Comparison of ENCODE assay signal across 1 cellular context in genomic region chr19:17070421-17070820, GRCh38.
TF ChIP-seq lines count a peak whose summit lies in the region.

No MANE protein-coding gene starts in this region.

TF ChIP-seq in GM12878, 131 proteins besides CTCF, POLR2A, EP300 and RAD21:
- no peak for TF ChIP-seq CHD2 (IDR thresholded peaks at IDR 0.05; ENCODE audit: borderline replicate concordance, low read depth, low read length)
- TF ChIP-seq MYB (IDR thresholded peaks at IDR 0.05; ENCODE audit: borderline replicate concordance, low read depth, low read length), result no peak
- no peak for TF ChIP-seq ZSCAN29 (IDR thresholded peaks at IDR 0.05)
- TF ChIP-seq MYC (IDR thresholded peaks at IDR 0.05; ENCODE audit: insufficient read depth, insufficient read length, insufficient replicate concordance, low read length, severe bottlenecking), result no peak
- TF ChIP-seq SKIL (IDR thresholded peaks at IDR 0.05; ENCODE audit: low read depth, poor library complexity, severe bottlenecking), result no peak
- TF ChIP-seq USF1 (IDR thresholded peaks at IDR 0.05; ENCODE audit: borderline replicate concordance, extremely low read length, insufficient read depth, low read depth, low read length), result no peak
- no peak for TF ChIP-seq EED (IDR thresholded peaks at IDR 0.05; ENCODE audit: low read depth)
- TF ChIP-seq EZH2 (IDR thresholded peaks at IDR 0.05; ENCODE audit: borderline replicate concordance, control insufficient read depth, low read depth, low read length), result no peak
- no peak for TF ChIP-seq KAT2A (conservative IDR thresholded peaks at IDR 0.05; ENCODE audit: control insufficient read depth, low read depth, low read length)
- TF ChIP-seq RB1 (IDR thresholded peaks at IDR 0.05; ENCODE audit: borderline replicate concordance), result no peak
- TF ChIP-seq SIN3A (IDR thresholded peaks at IDR 0.05; ENCODE audit: low read depth, low read length), result no peak
- TF ChIP-seq HDGF (IDR thresholded peaks at IDR 0.05), result no peak
- TF ChIP-seq BHLHE40 (IDR thresholded peaks at IDR 0.05; ENCODE audit: borderline replicate concordance in 1 of 2, low read depth in 2 of 2, low read length in 1 of 2), result no peak
- TF ChIP-seq NR2F1 (conservative IDR thresholded peaks at IDR 0.05), result no peak
